Comparison of ENCODE assay signal across 1 cellular context in the genomic region with DNA sequence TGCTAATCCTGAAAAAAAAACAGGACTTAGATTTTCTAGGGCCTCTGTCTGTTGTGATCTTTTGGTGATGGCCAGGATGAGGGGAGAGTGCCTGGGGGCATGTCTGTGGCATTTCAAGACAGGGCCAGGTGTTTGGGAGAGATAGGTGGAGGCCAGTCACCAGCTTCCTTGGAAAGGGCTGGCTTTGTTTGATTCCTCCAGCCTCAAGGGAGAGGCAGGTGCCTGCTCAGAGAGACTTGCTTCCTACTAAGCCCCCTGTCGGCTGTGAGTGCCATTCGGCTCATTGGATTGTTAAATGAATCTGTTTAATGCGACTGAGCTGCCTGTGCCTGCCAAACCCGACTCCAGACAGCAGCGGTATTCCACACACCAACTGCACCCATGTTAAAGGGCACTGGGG.
TF ChIP-seq lines count a peak whose summit lies in the region.

No MANE protein-coding gene starts in this region.

TF ChIP-seq in H1, 55 proteins besides CTCF, POLR2A, EP300 and RAD21 (continued from another document):
- TF ChIP-seq E2F6 (IDR thresholded peaks at IDR 0.05) = no peak
- TF ChIP-seq CBX8 (IDR thresholded peaks at IDR 0.05; ENCODE audit: borderline replicate concordance, low read depth, low read length) = no peak
TF ChIP-seq in H1: peak in this region for 0.
